20 cellular contexts compared by ENCODE assay signal in genomic region chr11:15886866-15887265, GRCh38.
"Had no signal": no experiment of that assay in that cellular context is flagged by ENCODE, and none has a peak within 500 bp of the region (broad histone marks: within the 10 kb centered on the region; RNA-seq: fewer than 3 reads in every experiment).

No MANE protein-coding gene starts in this region.

- DNase-seq: activated CD4-positive, alpha-beta memory T cell treated with anti-CD3 and anti-CD28 coated beads, Interleukin-2, amount 10 ng/mL, durations not matched to agents 7 days and 5 days; activated CD4-positive, alpha-beta T cell treated with anti-CD3 and anti-CD28 coated beads, Interleukin-2, amount 10 ng/mL, durations not matched to agents 24 days and 14 days; activated effector memory CD4-positive, alpha-beta T cell treated with Interleukin-2 at 50 U/mL for 16 hours; activated naive CD4-positive, alpha-beta T cell treated with anti-CD3 and anti-CD28 coated beads for 36 hours; activated naive CD8-positive, alpha-beta T cell treated with anti-CD3 and anti-CD28 coated beads, Interleukin-2, amount 10 ng/mL, durations not matched to agents 7 days and 5 days; activated T-cell treated with anti-CD3 and anti-CD28 coated beads, Interleukin-2, amount 50 U/mL, for 72 hours; amygdala; cerebellar nuclear complex; endodermal cell; heart left ventricle; islet precursor cell; left cardiac atrium; mesendoderm; naive B cell; retina; sigmoid colon; stimulated activated CD4-positive, alpha-beta T cell treated with anti-CD3 and anti-CD28 coated beads, Interleukin-4, amount 100 ng/mL, for 1 hour; stimulated activated naive CD4-positive, alpha-beta T cell had no signal

- H3K36me3 ChIP-seq: heart left ventricle, sigmoid colon had no signal

- H3K4me3 ChIP-seq: coronary artery, heart left ventricle, sigmoid colon had no signal

- H3K27me3 ChIP-seq: heart left ventricle had no signal

- ATAC-seq: activated T-cell treated with anti-CD3 and anti-CD28 coated beads, Interleukin-2, amount 50 U/mL, for 72 hours; heart left ventricle; left cardiac atrium had no signal

- H3K9me3 ChIP-seq: heart left ventricle, sigmoid colon had no signal

- H3K27ac ChIP-seq: coronary artery, epithelial cell of prostate, heart left ventricle, sigmoid colon had no signal
